In the genomic region with DNA sequence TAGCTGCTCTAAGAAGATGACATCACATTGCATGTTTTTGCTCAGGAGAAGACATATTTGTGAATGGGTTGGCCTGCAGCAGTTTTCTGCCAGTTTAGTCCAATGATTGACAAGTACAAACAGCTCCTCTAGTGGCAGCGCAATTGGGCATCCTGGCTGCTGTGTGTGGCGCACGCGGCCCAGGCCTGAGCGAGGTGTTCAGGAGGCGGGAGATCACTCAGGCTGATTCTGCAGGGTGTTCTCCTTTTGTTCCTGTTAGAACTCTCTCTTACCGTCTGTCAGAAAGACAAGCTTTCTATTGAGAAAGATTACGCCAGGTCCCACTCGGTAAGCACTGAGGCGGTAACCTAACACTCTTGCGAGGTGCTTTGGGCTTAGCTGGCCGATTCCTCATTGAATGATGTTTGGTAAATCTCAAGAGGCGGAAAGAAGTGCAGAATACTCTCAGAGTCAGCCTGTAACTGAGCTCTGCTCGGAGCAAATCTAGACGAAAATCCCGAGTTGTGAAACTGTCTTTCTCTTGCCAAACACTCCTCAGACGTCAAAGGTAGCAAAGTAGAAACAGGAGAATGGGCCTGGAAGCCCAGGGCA, we compare ENCODE assay signal across 20 cellular contexts.
DNase-seq lines count a peak whose midpoint lies in the region; ATAC-seq, FAIRE-seq and TF ChIP-seq lines count a peak whose summit lies in the region.
"Had no signal": no experiment of that assay in that cellular context is flagged by ENCODE, and none has a peak within 500 bp of the region (broad histone marks: within the 10 kb centered on the region; RNA-seq: fewer than 3 reads in every experiment).

No MANE protein-coding gene starts in this region.

- H3K9ac ChIP-seq in DND-41 (ENCODE audit: low read depth, low read length) (no peak overlapping the region), H1 (replicated peaks in 1 of 4; ENCODE audit: extremely low read depth in 1 of 4, low read depth in 3 of 4, low read length in 3 of 4) (no peak overlapping the region)

- no peak overlapping the region for H4K91ac ChIP-seq in H1 (replicated peaks; ENCODE audit: insufficient read length, low read length)

- no peaks in the 10 kb centered on the region for H4K20me1 ChIP-seq in DND-41 (ENCODE audit: insufficient read depth, low read length)
- no peaks in the 10 kb centered on the region for H4K20me1 ChIP-seq in H1 (replicated peaks in 1 of 2; ENCODE audit: control insufficient read depth in 1 of 2, insufficient read depth in 2 of 2, low read length in 2 of 2)

- H2BK120ac ChIP-seq in H1 (replicated peaks; ENCODE audit: low read depth, low read length) = no peak overlapping the region

- CTCF ChIA-PET in H1 (lab: Charles Lee; ENCODE audit: partially characterized antibody) = interaction anchor here (0.7 to 2.7 kb wide), 14 partner anchors 9 to 260 kb away, joined by 3 to 24 read pairs (median 3); no protein-coding TSS in a partner anchor

- H3K14ac ChIP-seq in H1 (ENCODE audit: insufficient read length) = no peak overlapping the region

- H3K23me2 ChIP-seq in H1 (ENCODE audit: low read depth, low read length) = no peaks in the 10 kb centered on the region

- no peaks in the 10 kb centered on the region for H3K27me3 Mint-ChIP-seq in activated naive CD8-positive, alpha-beta T cell treated with anti-CD3 and anti-CD28 coated beads, Interleukin-2, amount 50 U/mL, for 24 hours
- H3K27me3 Mint-ChIP-seq: activated naive CD8-positive, alpha-beta T cell; memory B cell had no signal

- H3K79me1 ChIP-seq in H1 (ENCODE audit: low read depth, low read length) = no peaks in the 10 kb centered on the region

- H2BK20ac ChIP-seq in H1 (ENCODE audit: low read length) = no peak overlapping the region

- no peak overlapping the region for H3K4me3 ChIP-seq in DND-41 (ENCODE audit: low read depth in 1 of 2, low read length in 2 of 2)
- no peak overlapping the region for H3K4me3 ChIP-seq in H1 (ENCODE audit: extremely low read depth in 1 of 4, insufficient read depth in 2 of 4, low read depth in 3 of 4, low read length in 4 of 4)
- H3K4me3 ChIP-seq: sigmoid colon had no signal

- no peak overlapping the region for H2BK12ac ChIP-seq in H1 (ENCODE audit: low read depth, low read length)

- H3K4ac ChIP-seq in H1 (replicated peaks; ENCODE audit: insufficient read length, low read depth, low read length) = no peak overlapping the region

- TF ChIP-seq POLR2A in H1 (IDR thresholded peaks at IDR 0.05; ENCODE audit: control extremely low read depth in 1 of 2, low read depth in 2 of 2, low read length in 2 of 2) = no peak

- no peak for ATAC-seq in DND-41 (ENCODE audit: insufficient read depth, low read depth)
- peak; percentile 62 for ATAC-seq in omental fat pad (ENCODE audit: low FRiP score)
- ATAC-seq in GM21526 (IDR thresholded peaks at IDR 0.05; ENCODE audit: low FRiP score, unreplicated experiment) = no peak
- ATAC-seq in GM18498 (IDR thresholded peaks at IDR 0.05; ENCODE audit: unreplicated experiment) = no peak
- no peak for ATAC-seq in activated naive CD8-positive, alpha-beta T cell treated with anti-CD3 and anti-CD28 coated beads, Interleukin-2, amount 50 U/mL, for 24 hours
- ATAC-seq: activated CD4-positive, CD25-positive, alpha-beta regulatory T cell treated with anti-CD3 and anti-CD28 coated beads, Interleukin-2, amount 50 U/mL, for 24 hours; effector memory CD8-positive, alpha-beta T cell had no signal

- H3K27ac Mint-ChIP-seq in activated naive CD8-positive, alpha-beta T cell treated with anti-CD3 and anti-CD28 coated beads, Interleukin-2, amount 50 U/mL, for 24 hours = no peak overlapping the region
- H3K27ac Mint-ChIP-seq: activated naive CD8-positive, alpha-beta T cell; effector memory CD8-positive, alpha-beta T cell; memory B cell had no signal

- peak; percentile 4 for DNase-seq in DND-41
- peak; percentile 59 to 75 for DNase-seq in NCI-H187 (lab: John Stamatoyannopoulos, UW)
- DNase-seq in H1 (ENCODE audit: low read depth in 1 of 2, low spot score in 2 of 2) = no peak
- no peak for DNase-seq in omental fat pad (ENCODE audit: low spot score)
- no peak for DNase-seq in activated CD4-positive, CD25-positive, alpha-beta regulatory T cell treated with anti-CD3 and anti-CD28 coated beads, Interleukin-2, amount 50 U/mL, for 72 hours
- DNase-seq in activated naive CD8-positive, alpha-beta T cell treated with anti-CD3 and anti-CD28 coated beads, Interleukin-2, amount 50 U/mL, for 24 hours = no peak
- DNase-seq: activated T-cell treated with anti-CD3 and anti-CD28 coated beads for 4 hours; central memory CD4-positive, alpha-beta T cell; effector memory CD8-positive, alpha-beta T cell; NCI-H1105; NCI-H526 treated with DMSO at 0.1 percent for 48 hours; sigmoid colon; stimulated activated CD4-positive, alpha-beta T cell treated with anti-CD3 and anti-CD28 coated beads, Interleukin-4, amount 100 ng/mL, for 1 hour had no signal

- H4K8ac ChIP-seq in H1 (ENCODE audit: extremely low read depth, insufficient read depth, low read length) = no peak overlapping the region

- no peak overlapping the region for H2AFZ ChIP-seq in DND-41 (ENCODE audit: low read depth, low read length)
- H2AFZ ChIP-seq in H1 (ENCODE audit: low read length) = no peak overlapping the region

- H3K9me3 Mint-ChIP-seq in activated naive CD8-positive, alpha-beta T cell treated with anti-CD3 and anti-CD28 coated beads, Interleukin-2, amount 50 U/mL, for 24 hours = peaks cover 24% of the 10 kb centered on the region

- no peak overlapping the region for H3K56ac ChIP-seq in H1 (replicated peaks; ENCODE audit: insufficient read length, low read depth, low read length)

- POLR2A ChIA-PET in H1 (lab: Charles Lee; ENCODE audit: partially characterized antibody) = no interaction called here

- no peak overlapping the region for H2BK5ac ChIP-seq in H1 (ENCODE audit: low read depth, low read length)

- TF ChIP-seq EP300 in H1 (IDR thresholded peaks at IDR 0.05; ENCODE audit: borderline replicate concordance in 1 of 2, low read depth in 2 of 2, low read length in 2 of 2) = no peak

- H3K36me3 Mint-ChIP-seq in activated naive CD8-positive, alpha-beta T cell treated with anti-CD3 and anti-CD28 coated beads, Interleukin-2, amount 50 U/mL, for 24 hours (ENCODE audit: low read depth) = peaks cover 6% of the 10 kb centered on the region

- H3K23ac ChIP-seq in H1 (ENCODE audit: insufficient read length) = no peak overlapping the region

- TF ChIP-seq RAD21 in H1 (IDR thresholded peaks at IDR 0.05 in 1 of 2, conservative IDR thresholded peaks at IDR 0.05 in 1 of 2; ENCODE audit: low read depth in 2 of 2, low read length in 2 of 2) = no peak

- H3K4me2 ChIP-seq in DND-41 (ENCODE audit: insufficient read depth, low read length) (no peak overlapping the region), H1 (ENCODE audit: insufficient read depth in 1 of 2, low read depth in 2 of 2, low read length in 2 of 2) (no peak overlapping the region)

- FAIRE-seq in H1 (lab: Jason Lieb, UNC) = no peak
- FAIRE-seq: RCC 7860 had no signal

- H3K4me1 Mint-ChIP-seq in activated naive CD8-positive, alpha-beta T cell treated with anti-CD3 and anti-CD28 coated beads, Interleukin-2, amount 50 U/mL, for 24 hours = no peaks in the 10 kb centered on the region
- H3K4me1 Mint-ChIP-seq: memory B cell had no signal

- H3K4me3 Mint-ChIP-seq in activated naive CD8-positive, alpha-beta T cell treated with anti-CD3 and anti-CD28 coated beads, Interleukin-2, amount 50 U/mL, for 24 hours = no peak overlapping the region
- H3K4me3 Mint-ChIP-seq: activated naive CD8-positive, alpha-beta T cell; effector memory CD8-positive, alpha-beta T cell; memory B cell had no signal

- no peak overlapping the region for H2BK15ac ChIP-seq in H1 (ENCODE audit: low read length)

- H3K79me2 ChIP-seq in DND-41 (ENCODE audit: insufficient read depth, low read length) = no peaks in the 10 kb centered on the region
- no peaks in the 10 kb centered on the region for H3K79me2 ChIP-seq in H1 (ENCODE audit: control insufficient read depth in 1 of 2, insufficient read depth in 2 of 2, low read length in 2 of 2)

- TF ChIP-seq CTCF in DND-41 (IDR thresholded peaks at IDR 0.05; ENCODE audit: borderline replicate concordance, extremely low read depth, low read length, poor library complexity, severe bottlenecking) (no peak), H1 (IDR thresholded peaks at IDR 0.05; ENCODE audit: control extremely low read depth in 1 of 3, insufficient read depth in 1 of 3, low read depth in 1 of 3, low read length in 3 of 3) (peak; percentile 26 to 49 (median 44); a peak in 3 of 4 replicates), omental fat pad (IDR thresholded peaks at IDR 0.05) (no peak)

- H3K4me1 ChIP-seq in DND-41 (ENCODE audit: insufficient read depth, low read length) (no peaks in the 10 kb centered on the region), H1 (replicated peaks in 1 of 4; ENCODE audit: control insufficient read depth in 3 of 4, insufficient read depth in 4 of 4, low read length in 3 of 4) (no peaks in the 10 kb centered on the region)
- H3K4me1 ChIP-seq: sigmoid colon had no signal

- H3K9me3 ChIP-seq in DND-41 (ENCODE audit: insufficient read depth, low read length, severe bottlenecking) (no peaks in the 10 kb centered on the region), H1 (ENCODE audit: insufficient read depth in 2 of 2, low read depth in 1 of 2, low read length in 1 of 2) (no peaks in the 10 kb centered on the region)
- H3K9me3 ChIP-seq: neutrophil, sigmoid colon had no signal

- H2AK5ac ChIP-seq in H1 (ENCODE audit: low read depth, low read length) = no peak overlapping the region

- H3K27ac ChIP-seq in DND-41 (ENCODE audit: low read length) = no peak overlapping the region
- no peak overlapping the region for H3K27ac ChIP-seq in H1 (ENCODE audit: low read depth, low read length)
- H3K27ac ChIP-seq: neutrophil, sigmoid colon had no signal

- H3K36me3 ChIP-seq in DND-41 (ENCODE audit: insufficient read depth, low read length) = no peaks in the 10 kb centered on the region
- H3K36me3 ChIP-seq in H1 (ENCODE audit: control insufficient read depth in 2 of 4, insufficient read depth in 4 of 4, low read length in 3 of 4) = no peaks in the 10 kb centered on the region
- H3K36me3 ChIP-seq: neutrophil, sigmoid colon had no signal

- WGBS in H1 (ENCODE audit: extremely low coverage in 1 of 2, insufficient coverage in 1 of 2, insufficient read length in 1 of 2, insufficient replicate concordance in 2 of 2, low coverage in 1 of 2, low lambda C conversion rate in 2 of 2, missing lambda C conversion rate in 1 of 2), 2 experiments = 86% methylated on average over 17 of the region's 17 CpGs; no CpG with 5 or more reads in 1 of the 2 experiments

- no peaks in the 10 kb centered on the region for H3K27me3 ChIP-seq in DND-41 (ENCODE audit: insufficient read depth, low read length, poor library complexity)
- no peaks in the 10 kb centered on the region for H3K27me3 ChIP-seq in H1 (replicated peaks in 1 of 4; ENCODE audit: control insufficient read depth in 3 of 4, extremely low read depth in 1 of 4, insufficient read depth in 3 of 4, low read length in 3 of 4)
- H3K27me3 ChIP-seq: neutrophil, sigmoid colon had no signal

- H4K5ac ChIP-seq in H1 (ENCODE audit: insufficient read length, low read depth, low read length) = no peak overlapping the region

- H3K18ac ChIP-seq in H1 (ENCODE audit: extremely low read depth, low read length) = no peak overlapping the region

TF ChIP-seq in H1, 55 proteins besides CTCF, POLR2A, EP300 and RAD21 (continues in another document):
- TF ChIP-seq, protein P1, sequence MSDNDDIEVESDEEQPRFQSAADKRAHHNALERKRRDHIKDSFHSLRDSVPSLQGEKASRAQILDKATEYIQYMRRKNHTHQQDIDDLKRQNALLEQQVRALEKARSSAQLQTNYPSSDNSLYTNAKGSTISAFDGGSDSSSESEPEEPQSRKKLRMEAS (IDR thresholded peaks at IDR 0.05) = peak; percentile 88

Comparison
In these comparisons a context has a peak if more than half of its experiments do, and no peak if none do; other contexts are left out.
1. DNase-seq: peak in DND-41 (single experiment) and NCI-H187 (2 of 2); none in H1 (0 of 2), omental fat pad (single experiment), activated CD4-positive, CD25-positive, alpha-beta regulatory T cell treated with anti-CD3 and anti-CD28 coated beads, Interleukin-2, amount 50 U/mL, for 72 hours (single experiment) and activated naive CD8-positive, alpha-beta T cell treated with anti-CD3 and anti-CD28 coated beads, Interleukin-2, amount 50 U/mL, for 24 hours (single experiment).
2. CTCF ChIP-seq: peak in H1 (3 of 3); none in DND-41 (single experiment) and omental fat pad (0 of 3).